1 cellular context compared by ENCODE assay signal in the genomic region with DNA sequence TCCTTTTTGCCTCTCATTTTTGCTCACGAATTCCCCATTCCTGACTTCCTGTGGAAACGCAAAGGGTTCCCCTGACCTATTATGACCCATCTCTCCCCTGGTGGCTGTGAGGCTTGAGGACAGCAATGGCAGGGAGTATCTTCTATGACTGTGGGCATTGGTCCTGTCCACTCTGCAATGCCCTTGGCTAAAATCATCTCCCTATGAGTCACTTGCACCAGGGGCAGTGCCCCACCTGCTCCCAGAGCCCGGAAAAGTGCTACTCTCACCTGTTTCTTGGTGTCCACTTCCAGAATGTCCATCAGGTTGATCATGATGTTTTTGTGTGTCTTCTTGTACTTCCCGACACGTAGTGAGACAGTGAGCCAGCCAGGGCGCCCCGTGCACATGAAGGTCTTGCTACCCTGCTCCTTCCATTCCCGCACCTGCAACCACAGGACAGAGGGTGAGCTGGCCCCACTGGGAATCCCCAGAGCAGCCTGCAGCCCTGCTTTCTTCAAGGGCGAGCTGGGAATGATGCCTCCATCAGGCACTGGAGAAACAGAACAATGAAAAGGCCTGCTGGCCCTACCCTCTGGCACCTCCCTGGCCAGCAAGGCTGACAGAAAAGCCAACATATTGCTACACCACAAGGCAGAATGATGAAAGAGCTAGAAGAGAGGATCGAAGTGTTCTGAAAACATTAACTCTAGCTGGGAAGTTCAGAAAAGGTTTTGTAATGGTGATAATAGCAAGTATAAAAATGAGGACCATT.
A peak's percentile ranks its signal among the peaks of the same experiment; 100 is the strongest.
TF ChIP-seq lines count a peak whose summit lies in the region.

No MANE protein-coding gene starts in this region.

TF ChIP-seq in HepG2, 621 proteins besides CTCF, POLR2A, EP300 and RAD21 (continued from another document and continues in another):
- TF ChIP-seq, protein P1, sequence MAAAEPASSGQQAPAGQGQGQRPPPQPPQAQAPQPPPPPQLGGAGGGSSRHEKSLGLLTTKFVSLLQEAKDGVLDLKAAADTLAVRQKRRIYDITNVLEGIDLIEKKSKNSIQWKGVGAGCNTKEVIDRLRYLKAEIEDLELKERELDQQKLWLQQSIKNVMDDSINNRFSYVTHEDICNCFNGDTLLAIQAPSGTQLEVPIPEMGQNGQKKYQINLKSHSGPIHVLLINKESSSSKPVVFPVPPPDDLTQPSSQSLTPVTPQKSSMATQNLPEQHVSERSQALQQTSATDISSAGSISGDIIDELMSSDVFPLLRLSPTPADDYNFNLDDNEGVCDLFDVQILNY (CRISPR knock-in tag; conservative IDR thresholded peaks at IDR 0.05), result no peak
- no peak for TF ChIP-seq ZNF674 (CRISPR knock-in tag; IDR thresholded peaks at IDR 0.05; ENCODE audit: low read depth)
- TF ChIP-seq ZFP37 (CRISPR knock-in tag; IDR thresholded peaks at IDR 0.05; ENCODE audit: borderline replicate concordance), result no peak
- 0 out of 2 replicates have a peak, but pooled peaks have one; percentile 52 for TF ChIP-seq PRMT3 (CRISPR knock-in tag; IDR thresholded peaks at IDR 0.05; ENCODE audit: borderline replicate concordance, low read depth)
- no peak for TF ChIP-seq PAF1 (CRISPR knock-in tag; IDR thresholded peaks at IDR 0.05)
- no peak for TF ChIP-seq ZNF33B (CRISPR knock-in tag; IDR thresholded peaks at IDR 0.05)
- no peak for TF ChIP-seq SRF (IDR thresholded peaks at IDR 0.05; ENCODE audit: low read depth, low read length)
- no peak for TF ChIP-seq ZNF274 (CRISPR knock-in tag; IDR thresholded peaks at IDR 0.05)
- TF ChIP-seq, protein P2, sequence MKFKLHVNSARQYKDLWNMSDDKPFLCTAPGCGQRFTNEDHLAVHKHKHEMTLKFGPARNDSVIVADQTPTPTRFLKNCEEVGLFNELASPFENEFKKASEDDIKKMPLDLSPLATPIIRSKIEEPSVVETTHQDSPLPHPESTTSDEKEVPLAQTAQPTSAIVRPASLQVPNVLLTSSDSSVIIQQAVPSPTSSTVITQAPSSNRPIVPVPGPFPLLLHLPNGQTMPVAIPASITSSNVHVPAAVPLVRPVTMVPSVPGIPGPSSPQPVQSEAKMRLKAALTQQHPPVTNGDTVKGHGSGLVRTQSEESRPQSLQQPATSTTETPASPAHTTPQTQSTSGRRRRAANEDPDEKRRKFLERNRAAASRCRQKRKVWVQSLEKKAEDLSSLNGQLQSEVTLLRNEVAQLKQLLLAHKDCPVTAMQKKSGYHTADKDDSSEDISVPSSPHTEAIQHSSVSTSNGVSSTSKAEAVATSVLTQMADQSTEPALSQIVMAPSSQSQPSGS (CRISPR knock-in tag; IDR thresholded peaks at IDR 0.05), result peak; percentile 32; the same call in 1 of the 2 replicates
- no peak for TF ChIP-seq SMYD3 (CRISPR knock-in tag; IDR thresholded peaks at IDR 0.05)
- no peak for TF ChIP-seq SRSF4 (IDR thresholded peaks at IDR 0.05; ENCODE audit: low read depth, low read length, poor library complexity, severe bottlenecking)
- TF ChIP-seq MED8 (CRISPR knock-in tag; IDR thresholded peaks at IDR 0.05; ENCODE audit: insufficient replicate concordance), result no peak
- TF ChIP-seq HMG20A (CRISPR knock-in tag; IDR thresholded peaks at IDR 0.05; ENCODE audit: borderline replicate concordance), result no peak
- TF ChIP-seq, protein P3, sequence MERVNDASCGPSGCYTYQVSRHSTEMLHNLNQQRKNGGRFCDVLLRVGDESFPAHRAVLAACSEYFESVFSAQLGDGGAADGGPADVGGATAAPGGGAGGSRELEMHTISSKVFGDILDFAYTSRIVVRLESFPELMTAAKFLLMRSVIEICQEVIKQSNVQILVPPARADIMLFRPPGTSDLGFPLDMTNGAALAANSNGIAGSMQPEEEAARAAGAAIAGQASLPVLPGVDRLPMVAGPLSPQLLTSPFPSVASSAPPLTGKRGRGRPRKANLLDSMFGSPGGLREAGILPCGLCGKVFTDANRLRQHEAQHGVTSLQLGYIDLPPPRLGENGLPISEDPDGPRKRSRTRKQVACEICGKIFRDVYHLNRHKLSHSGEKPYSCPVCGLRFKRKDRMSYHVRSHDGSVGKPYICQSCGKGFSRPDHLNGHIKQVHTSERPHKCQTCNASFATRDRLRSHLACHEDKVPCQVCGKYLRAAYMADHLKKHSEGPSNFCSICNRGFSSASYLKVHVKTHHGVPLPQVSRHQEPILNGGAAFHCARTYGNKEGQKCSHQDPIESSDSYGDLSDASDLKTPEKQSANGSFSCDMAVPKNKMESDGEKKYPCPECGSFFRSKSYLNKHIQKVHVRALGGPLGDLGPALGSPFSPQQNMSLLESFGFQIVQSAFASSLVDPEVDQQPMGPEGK (CRISPR knock-in tag; IDR thresholded peaks at IDR 0.05), result 0 out of 2 replicates have a peak, but pooled peaks have one; percentile 23
- TF ChIP-seq, protein P4, sequence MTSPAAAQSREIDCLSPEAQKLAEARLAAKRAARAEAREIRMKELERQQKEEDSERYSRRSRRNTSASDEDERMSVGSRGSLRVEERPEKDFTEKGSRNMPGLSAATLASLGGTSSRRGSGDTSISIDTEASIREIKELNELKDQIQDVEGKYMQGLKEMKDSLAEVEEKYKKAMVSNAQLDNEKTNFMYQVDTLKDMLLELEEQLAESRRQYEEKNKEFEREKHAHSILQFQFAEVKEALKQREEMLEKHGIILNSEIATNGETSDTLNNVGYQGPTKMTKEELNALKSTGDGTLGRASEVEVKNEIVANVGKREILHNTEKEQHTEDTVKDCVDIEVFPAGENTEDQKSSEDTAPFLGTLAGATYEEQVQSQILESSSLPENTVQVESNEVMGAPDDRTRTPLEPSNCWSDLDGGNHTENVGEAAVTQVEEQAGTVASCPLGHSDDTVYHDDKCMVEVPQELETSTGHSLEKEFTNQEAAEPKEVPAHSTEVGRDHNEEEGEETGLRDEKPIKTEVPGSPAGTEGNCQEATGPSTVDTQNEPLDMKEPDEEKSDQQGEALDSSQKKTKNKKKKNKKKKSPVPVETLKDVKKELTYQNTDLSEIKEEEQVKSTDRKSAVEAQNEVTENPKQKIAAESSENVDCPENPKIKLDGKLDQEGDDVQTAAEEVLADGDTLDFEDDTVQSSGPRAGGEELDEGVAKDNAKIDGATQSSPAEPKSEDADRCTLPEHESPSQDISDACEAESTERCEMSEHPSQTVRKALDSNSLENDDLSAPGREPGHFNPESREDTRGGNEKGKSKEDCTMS (CRISPR knock-in tag; conservative IDR thresholded peaks at IDR 0.05), result no peak
- TF ChIP-seq JUN (CRISPR knock-in tag; IDR thresholded peaks at IDR 0.05), result no peak
- TF ChIP-seq TBX2 (CRISPR knock-in tag; IDR thresholded peaks at IDR 0.05; ENCODE audit: borderline replicate concordance), result peak; percentile 24; the same call in 1 of the 2 replicates
- TF ChIP-seq HES4 (CRISPR knock-in tag; IDR thresholded peaks at IDR 0.05; ENCODE audit: borderline replicate concordance), result no peak
- TF ChIP-seq, protein P5, sequence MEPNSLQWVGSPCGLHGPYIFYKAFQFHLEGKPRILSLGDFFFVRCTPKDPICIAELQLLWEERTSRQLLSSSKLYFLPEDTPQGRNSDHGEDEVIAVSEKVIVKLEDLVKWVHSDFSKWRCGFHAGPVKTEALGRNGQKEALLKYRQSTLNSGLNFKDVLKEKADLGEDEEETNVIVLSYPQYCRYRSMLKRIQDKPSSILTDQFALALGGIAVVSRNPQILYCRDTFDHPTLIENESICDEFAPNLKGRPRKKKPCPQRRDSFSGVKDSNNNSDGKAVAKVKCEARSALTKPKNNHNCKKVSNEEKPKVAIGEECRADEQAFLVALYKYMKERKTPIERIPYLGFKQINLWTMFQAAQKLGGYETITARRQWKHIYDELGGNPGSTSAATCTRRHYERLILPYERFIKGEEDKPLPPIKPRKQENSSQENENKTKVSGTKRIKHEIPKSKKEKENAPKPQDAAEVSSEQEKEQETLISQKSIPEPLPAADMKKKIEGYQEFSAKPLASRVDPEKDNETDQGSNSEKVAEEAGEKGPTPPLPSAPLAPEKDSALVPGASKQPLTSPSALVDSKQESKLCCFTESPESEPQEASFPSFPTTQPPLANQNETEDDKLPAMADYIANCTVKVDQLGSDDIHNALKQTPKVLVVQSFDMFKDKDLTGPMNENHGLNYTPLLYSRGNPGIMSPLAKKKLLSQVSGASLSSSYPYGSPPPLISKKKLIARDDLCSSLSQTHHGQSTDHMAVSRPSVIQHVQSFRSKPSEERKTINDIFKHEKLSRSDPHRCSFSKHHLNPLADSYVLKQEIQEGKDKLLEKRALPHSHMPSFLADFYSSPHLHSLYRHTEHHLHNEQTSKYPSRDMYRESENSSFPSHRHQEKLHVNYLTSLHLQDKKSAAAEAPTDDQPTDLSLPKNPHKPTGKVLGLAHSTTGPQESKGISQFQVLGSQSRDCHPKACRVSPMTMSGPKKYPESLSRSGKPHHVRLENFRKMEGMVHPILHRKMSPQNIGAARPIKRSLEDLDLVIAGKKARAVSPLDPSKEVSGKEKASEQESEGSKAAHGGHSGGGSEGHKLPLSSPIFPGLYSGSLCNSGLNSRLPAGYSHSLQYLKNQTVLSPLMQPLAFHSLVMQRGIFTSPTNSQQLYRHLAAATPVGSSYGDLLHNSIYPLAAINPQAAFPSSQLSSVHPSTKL (CRISPR knock-in tag; IDR thresholded peaks at IDR 0.05), result peak; percentile 41
- TF ChIP-seq ZNF549 (CRISPR knock-in tag; IDR thresholded peaks at IDR 0.05), result no peak
- TF ChIP-seq ZNF780A (CRISPR knock-in tag; IDR thresholded peaks at IDR 0.05), result no peak
- TF ChIP-seq ZNF615 (CRISPR knock-in tag; IDR thresholded peaks at IDR 0.05; ENCODE audit: borderline replicate concordance), result no peak
- TF ChIP-seq MAF1 (CRISPR knock-in tag; IDR thresholded peaks at IDR 0.05; ENCODE audit: borderline replicate concordance), result no peak
- TF ChIP-seq ZNF614 (CRISPR knock-in tag; IDR thresholded peaks at IDR 0.05; ENCODE audit: borderline replicate concordance), result no peak
- TF ChIP-seq, protein P6, sequence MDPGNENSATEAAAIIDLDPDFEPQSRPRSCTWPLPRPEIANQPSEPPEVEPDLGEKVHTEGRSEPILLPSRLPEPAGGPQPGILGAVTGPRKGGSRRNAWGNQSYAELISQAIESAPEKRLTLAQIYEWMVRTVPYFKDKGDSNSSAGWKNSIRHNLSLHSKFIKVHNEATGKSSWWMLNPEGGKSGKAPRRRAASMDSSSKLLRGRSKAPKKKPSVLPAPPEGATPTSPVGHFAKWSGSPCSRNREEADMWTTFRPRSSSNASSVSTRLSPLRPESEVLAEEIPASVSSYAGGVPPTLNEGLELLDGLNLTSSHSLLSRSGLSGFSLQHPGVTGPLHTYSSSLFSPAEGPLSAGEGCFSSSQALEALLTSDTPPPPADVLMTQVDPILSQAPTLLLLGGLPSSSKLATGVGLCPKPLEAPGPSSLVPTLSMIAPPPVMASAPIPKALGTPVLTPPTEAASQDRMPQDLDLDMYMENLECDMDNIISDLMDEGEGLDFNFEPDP (CRISPR knock-in tag; conservative IDR thresholded peaks at IDR 0.05), result no peak
- TF ChIP-seq, protein P7, sequence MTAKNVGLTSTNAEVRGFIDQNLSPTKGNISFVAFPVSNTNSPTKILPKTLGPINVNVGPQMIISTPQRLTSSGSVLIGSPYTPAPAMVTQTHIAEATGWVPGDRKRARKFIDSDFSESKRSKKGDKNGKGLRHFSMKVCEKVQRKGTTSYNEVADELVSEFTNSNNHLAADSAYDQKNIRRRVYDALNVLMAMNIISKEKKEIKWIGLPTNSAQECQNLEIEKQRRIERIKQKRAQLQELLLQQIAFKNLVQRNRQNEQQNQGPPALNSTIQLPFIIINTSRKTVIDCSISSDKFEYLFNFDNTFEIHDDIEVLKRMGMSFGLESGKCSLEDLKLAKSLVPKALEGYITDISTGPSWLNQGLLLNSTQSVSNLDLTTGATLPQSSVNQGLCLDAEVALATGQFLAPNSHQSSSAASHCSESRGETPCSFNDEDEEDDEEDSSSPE (CRISPR knock-in tag; IDR thresholded peaks at IDR 0.05), result no peak
- TF ChIP-seq, protein P8, sequence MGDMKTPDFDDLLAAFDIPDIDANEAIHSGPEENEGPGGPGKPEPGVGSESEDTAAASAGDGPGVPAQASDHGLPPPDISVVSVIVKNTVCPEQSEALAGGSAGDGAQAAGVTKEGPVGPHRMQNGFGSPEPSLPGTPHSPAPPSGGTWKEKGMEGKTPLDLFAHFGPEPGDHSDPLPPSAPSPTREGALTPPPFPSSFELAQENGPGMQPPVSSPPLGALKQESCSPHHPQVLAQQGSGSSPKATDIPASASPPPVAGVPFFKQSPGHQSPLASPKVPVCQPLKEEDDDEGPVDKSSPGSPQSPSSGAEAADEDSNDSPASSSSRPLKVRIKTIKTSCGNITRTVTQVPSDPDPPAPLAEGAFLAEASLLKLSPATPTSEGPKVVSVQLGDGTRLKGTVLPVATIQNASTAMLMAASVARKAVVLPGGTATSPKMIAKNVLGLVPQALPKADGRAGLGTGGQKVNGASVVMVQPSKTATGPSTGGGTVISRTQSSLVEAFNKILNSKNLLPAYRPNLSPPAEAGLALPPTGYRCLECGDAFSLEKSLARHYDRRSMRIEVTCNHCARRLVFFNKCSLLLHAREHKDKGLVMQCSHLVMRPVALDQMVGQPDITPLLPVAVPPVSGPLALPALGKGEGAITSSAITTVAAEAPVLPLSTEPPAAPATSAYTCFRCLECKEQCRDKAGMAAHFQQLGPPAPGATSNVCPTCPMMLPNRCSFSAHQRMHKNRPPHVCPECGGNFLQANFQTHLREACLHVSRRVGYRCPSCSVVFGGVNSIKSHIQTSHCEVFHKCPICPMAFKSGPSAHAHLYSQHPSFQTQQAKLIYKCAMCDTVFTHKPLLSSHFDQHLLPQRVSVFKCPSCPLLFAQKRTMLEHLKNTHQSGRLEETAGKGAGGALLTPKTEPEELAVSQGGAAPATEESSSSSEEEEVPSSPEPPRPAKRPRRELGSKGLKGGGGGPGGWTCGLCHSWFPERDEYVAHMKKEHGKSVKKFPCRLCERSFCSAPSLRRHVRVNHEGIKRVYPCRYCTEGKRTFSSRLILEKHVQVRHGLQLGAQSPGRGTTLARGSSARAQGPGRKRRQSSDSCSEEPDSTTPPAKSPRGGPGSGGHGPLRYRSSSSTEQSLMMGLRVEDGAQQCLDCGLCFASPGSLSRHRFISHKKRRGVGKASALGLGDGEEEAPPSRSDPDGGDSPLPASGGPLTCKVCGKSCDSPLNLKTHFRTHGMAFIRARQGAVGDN (CRISPR knock-in tag; IDR thresholded peaks at IDR 0.05), result peak; percentile 79
- TF ChIP-seq MBNL3 (CRISPR knock-in tag; conservative IDR thresholded peaks at IDR 0.05), result no peak
- TF ChIP-seq, protein P9, sequence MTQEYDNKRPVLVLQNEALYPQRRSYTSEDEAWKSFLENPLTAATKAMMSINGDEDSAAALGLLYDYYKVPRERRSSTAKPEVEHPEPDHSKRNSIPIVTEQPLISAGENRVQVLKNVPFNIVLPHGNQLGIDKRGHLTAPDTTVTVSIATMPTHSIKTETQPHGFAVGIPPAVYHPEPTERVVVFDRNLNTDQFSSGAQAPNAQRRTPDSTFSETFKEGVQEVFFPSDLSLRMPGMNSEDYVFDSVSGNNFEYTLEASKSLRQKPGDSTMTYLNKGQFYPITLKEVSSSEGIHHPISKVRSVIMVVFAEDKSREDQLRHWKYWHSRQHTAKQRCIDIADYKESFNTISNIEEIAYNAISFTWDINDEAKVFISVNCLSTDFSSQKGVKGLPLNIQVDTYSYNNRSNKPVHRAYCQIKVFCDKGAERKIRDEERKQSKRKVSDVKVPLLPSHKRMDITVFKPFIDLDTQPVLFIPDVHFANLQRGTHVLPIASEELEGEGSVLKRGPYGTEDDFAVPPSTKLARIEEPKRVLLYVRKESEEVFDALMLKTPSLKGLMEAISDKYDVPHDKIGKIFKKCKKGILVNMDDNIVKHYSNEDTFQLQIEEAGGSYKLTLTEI (CRISPR knock-in tag; conservative IDR thresholded peaks at IDR 0.05), result no peak
- no peak for TF ChIP-seq HNF4G (IDR thresholded peaks at IDR 0.05; ENCODE audit: borderline replicate concordance, low read depth, low read length)
- TF ChIP-seq HNF4G (CRISPR knock-in tag; IDR thresholded peaks at IDR 0.05; ENCODE audit: borderline replicate concordance, low read depth), result no peak
- 0 out of 2 replicates have a peak, but pooled peaks have one; percentile 50 for TF ChIP-seq ZNF761 (CRISPR knock-in tag; conservative IDR thresholded peaks at IDR 0.05)
- no peak for TF ChIP-seq NFIB (CRISPR knock-in tag; IDR thresholded peaks at IDR 0.05; ENCODE audit: borderline replicate concordance)
- TF ChIP-seq SAP130 (CRISPR knock-in tag; IDR thresholded peaks at IDR 0.05; ENCODE audit: low read depth), result peak; percentile 77
- TF ChIP-seq AKAP8 (CRISPR knock-in tag; IDR thresholded peaks at IDR 0.05), result no peak
- no peak for TF ChIP-seq ZNF121 (CRISPR knock-in tag; IDR thresholded peaks at IDR 0.05)
